In genomic region chr16:20851601-20852000, GRCh38 we compare ENCODE assay signal across 10 cellular contexts. TPM values are rescaled to one million over a fixed set of nuclear protein-coding genes. Genes with fewer than 3 reads are reported as not detected.
A peak's percentile ranks its signal among the peaks of the same experiment; 100 is the strongest.
DNase-seq lines count a peak whose midpoint lies in the region; ATAC-seq and TF ChIP-seq lines count a peak whose summit lies in the region.
"Had no signal": no experiment of that assay in that cellular context is flagged by ENCODE, and none has a peak within 500 bp of the region (broad histone marks: within the 10 kb centered on the region; RNA-seq: fewer than 3 reads in every experiment).

No MANE protein-coding gene starts in this region.

- no peaks in the 10 kb centered on the region for H3K9me3 Mint-ChIP-seq in CD4-positive, alpha-beta memory T cell

- intact Hi-C loops in esophagus muscularis mucosa (cut with DNase I) (loop anchor here (1.0 kb wide), 1 partner anchor 49 kb away; the partner anchor contains the start of genes DCUN1D3 and LYRM1), vagina (cut with DNase I) (no loop called here)
- intact Hi-C loops in CD4-positive, alpha-beta memory T cell (cut with micrococcal nuclease) = loop anchor here (2.0 to 10.0 kb wide), 4 partner anchors 153 to 1469 kb away; partner anchors contain the start of gene CRYM

- peaks cover 2 to 9% of the 10 kb centered on the region in 2 donors for H3K36me3 Mint-ChIP-seq in CD4-positive, alpha-beta memory T cell

- H3K36me3 ChIP-seq in esophagus muscularis mucosa (peaks cover 0 to 17% (median 10%) of the 10 kb centered on the region in 4 donors), vagina (no peaks in the 10 kb centered on the region)
- no peaks in the 10 kb centered on the region for H3K36me3 ChIP-seq in CD4-positive, alpha-beta memory T cell (ENCODE audit: insufficient read depth, low read length)

- no peaks in the 10 kb centered on the region for H3K27me3 ChIP-seq in esophagus muscularis mucosa
- H3K27me3 ChIP-seq in vagina = no peaks in the 10 kb centered on the region
- H3K27me3 ChIP-seq in CD4-positive, alpha-beta memory T cell (ENCODE audit: insufficient read depth, low read length) = no peaks in the 10 kb centered on the region

- TF ChIP-seq EP300 in esophagus muscularis mucosa (IDR thresholded peaks at IDR 0.05) = peak; percentile 65

- no peaks in the 10 kb centered on the region for H3K27me3 Mint-ChIP-seq in CD4-positive, alpha-beta memory T cell
- H3K27me3 Mint-ChIP-seq: B cell had no signal

- TF ChIP-seq POLR2A in esophagus muscularis mucosa (IDR thresholded peaks at IDR 0.05; ENCODE audit: low read depth) = no peak
- no peak for TF ChIP-seq POLR2A in vagina (IDR thresholded peaks at IDR 0.05)

- H3K4me1 ChIP-seq in esophagus muscularis mucosa (peaks cover 46 to 51% (median 49%) of the 10 kb centered on the region in 4 donors), vagina (peaks cover 40% of the 10 kb centered on the region)
- peaks cover 4% of the 10 kb centered on the region for H3K4me1 ChIP-seq in CD4-positive, alpha-beta memory T cell (ENCODE audit: insufficient read depth, low read length)

- ATAC-seq in GM19463 (IDR thresholded peaks at IDR 0.05; ENCODE audit: unreplicated experiment) (no peak), HG02763 (IDR thresholded peaks at IDR 0.05; ENCODE audit: unreplicated experiment) (no peak)

- H3K4me3 Mint-ChIP-seq in CD4-positive, alpha-beta memory T cell = no peak overlapping the region
- H3K4me3 Mint-ChIP-seq: B cell had no signal

- CTCF ChIA-PET in CD4-positive, alpha-beta memory T cell (lab: Charles Lee; ENCODE audit: partially characterized antibody) = interaction anchor here (0.9 to 8.2 kb wide), 9 partner anchors 15 to 259 kb away, joined by 3 to 113 read pairs (median 7); partner anchors contain the start of genes ERI2, LYRM1 and REXO5

- TF ChIP-seq CTCF in esophagus muscularis mucosa (IDR thresholded peaks at IDR 0.05) = no peak
- TF ChIP-seq CTCF in vagina (IDR thresholded peaks at IDR 0.05) = peak in 1 of 3 experiments; percentile 16

- H3K27ac ChIP-seq in esophagus muscularis mucosa (replicated peaks in 1 of 4) = peak overlapping the region; percentile 79 to 91 (median 85)
- H3K27ac ChIP-seq in vagina = peak overlapping the region; percentile 82
- H3K27ac ChIP-seq in CD4-positive, alpha-beta memory T cell (ENCODE audit: low read depth, low read length) = no peak overlapping the region

- POLR2A ChIA-PET in CD4-positive, alpha-beta memory T cell (lab: Charles Lee; ENCODE audit: partially characterized antibody) = no interaction called here

- 13% methylated on average over 2 of the region's 2 CpGs for WGBS in esophagus muscularis mucosa

- no peaks in the 10 kb centered on the region for H3K9me3 ChIP-seq in esophagus muscularis mucosa
- H3K9me3 ChIP-seq in vagina = no peaks in the 10 kb centered on the region
- no peaks in the 10 kb centered on the region for H3K9me3 ChIP-seq in CD4-positive, alpha-beta memory T cell (ENCODE audit: control insufficient read depth in 1 of 2, low read length in 2 of 2)

- H3K4me3 ChIP-seq in esophagus muscularis mucosa (no peak overlapping the region), vagina (no peak overlapping the region)
- H3K4me3 ChIP-seq in CD4-positive, alpha-beta memory T cell (ENCODE audit: low read length in 2 of 2) = no peak overlapping the region

- DNase-seq in SIG-M5 treated with dmso at 0.1 percent for 504 hours (lab: John Stamatoyannopoulos, UW; ENCODE audit: unreplicated experiment) (peak; percentile 8), SIG-M5 (lab: John Stamatoyannopoulos, UW) (no peak), esophagus muscularis mucosa (ENCODE audit: extremely low spot score) (peak; percentile 94), mucosa of gallbladder (ENCODE audit: low spot score) (peak; percentile 86), vagina (ENCODE audit: extremely low spot score in 2 of 2) (peak in 1 of 2 donors; percentile 97)
- DNase-seq in CD4-positive, alpha-beta memory T cell = no peak
- DNase-seq: activated naive CD4-positive, alpha-beta T cell had no signal

- no peak overlapping the region for H3K27ac Mint-ChIP-seq in CD4-positive, alpha-beta memory T cell
- H3K27ac Mint-ChIP-seq: B cell had no signal

- peaks cover 4 to 6% (median 4%) of the 10 kb centered on the region in 4 donors for H3K4me1 Mint-ChIP-seq in CD4-positive, alpha-beta memory T cell

RNA-seq across cellular contexts. Expression of gene REXO5, which starts 45.3 kb away (rescaled TPM):
- 1 to 10 TPM; 2.0 to 4.9 (median 2.7) TPM for total RNA-seq in esophagus muscularis mucosa
- 2.2 TPM for total RNA-seq in mucosa of gallbladder
- total RNA-seq in vagina = 3.7 TPM
- total RNA-seq in CD4-positive, alpha-beta memory T cell = 1 to 10 TPM in 1 of 2 experiments, under 1 TPM in 1; 0.53 to 1.1 TPM
- polyA plus RNA-seq in CD4-positive, alpha-beta memory T cell = under 1 TPM; 0.22 to 0.39 TPM

RNA-seq across cellular contexts. Expression of gene ERI2, which starts 45.3 kb away (rescaled TPM):
- 10 to 100 TPM in 3 of 4 donors, 1 to 10 TPM in 1; 8.3 to 21.2 (median 13.6) TPM for total RNA-seq in esophagus muscularis mucosa
- 18.6 TPM for total RNA-seq in mucosa of gallbladder
- total RNA-seq in vagina = 6.4 TPM
- 1 to 10 TPM; 3.7 to 4.0 TPM for total RNA-seq in CD4-positive, alpha-beta memory T cell
- 1 to 10 TPM; 2.8 to 3.2 TPM for polyA plus RNA-seq in CD4-positive, alpha-beta memory T cell

RNA-seq across cellular contexts. Expression of gene DCUN1D3, which starts 48.6 kb away (rescaled TPM):
- total RNA-seq in esophagus muscularis mucosa (10 to 100 TPM; 18.3 to 37.4 (median 27.8) TPM), mucosa of gallbladder (22.2 TPM), vagina (19.2 TPM)
- 1 to 10 TPM; 6.2 to 7.5 TPM for total RNA-seq in CD4-positive, alpha-beta memory T cell
- 1 to 10 TPM in 1 of 2 donors, under 1 TPM in 1; 0.11 to 1.1 TPM for polyA plus RNA-seq in CD4-positive, alpha-beta memory T cell

RNA-seq across cellular contexts. Expression of gene LYRM1, which starts 49.0 kb away (rescaled TPM):
- 10 to 100 TPM; 38.9 to 69.2 (median 46.4) TPM for total RNA-seq in esophagus muscularis mucosa
- 28.6 TPM for total RNA-seq in mucosa of gallbladder
- 23.6 TPM for total RNA-seq in vagina
- total RNA-seq in CD4-positive, alpha-beta memory T cell = 10 to 100 TPM; 25.8 to 27.4 TPM
- polyA plus RNA-seq in CD4-positive, alpha-beta memory T cell = 10 to 100 TPM; 42.0 to 54.3 TPM

Comparison
In these comparisons a context has a peak if more than half of its experiments do, and no peak if none do; other contexts are left out.
1. DNase-seq: peak in SIG-M5 treated with dmso at 0.1 percent for 504 hours (single experiment), esophagus muscularis mucosa (single experiment) and mucosa of gallbladder (single experiment); none in SIG-M5 (single experiment) and CD4-positive, alpha-beta memory T cell (0 of 5).